In the genomic region with DNA sequence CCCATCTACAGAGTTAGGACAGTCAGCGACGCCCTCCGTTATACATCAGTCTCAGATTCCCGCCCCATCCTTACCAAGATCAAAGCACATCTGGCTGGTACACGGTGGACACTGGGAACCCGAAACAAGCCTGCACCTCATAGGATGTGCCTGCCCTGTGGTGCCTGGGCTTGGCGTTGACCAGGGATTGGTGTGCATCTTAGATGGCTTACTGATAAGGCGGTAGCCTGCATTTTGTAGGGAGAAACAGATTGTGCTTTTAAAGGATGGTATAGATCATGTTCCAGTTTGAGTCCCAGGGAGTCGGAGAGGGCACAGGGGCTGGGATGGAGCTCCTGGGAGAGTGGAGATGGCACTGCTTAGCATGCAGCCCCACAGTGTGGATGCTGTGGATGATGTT, we compare ENCODE assay signal across 8 cellular contexts.
"Had no signal": no experiment of that assay in that cellular context is flagged by ENCODE, and none has a peak within 500 bp of the region (broad histone marks: within the 10 kb centered on the region; RNA-seq: fewer than 3 reads in every experiment).

No MANE protein-coding gene starts in this region.

- ATAC-seq: GM23338, K562 had no signal

- H3K4me3 ChIP-seq: GM23338, K562 had no signal

- H3K27ac ChIP-seq: HL-60 had no signal

- H3K9me3 Mint-ChIP-seq: GM23338, H9 had no signal

- H3K4me3 Mint-ChIP-seq: GM23338, H9 had no signal

- H3K27ac Mint-ChIP-seq: GM23338, H9 had no signal

- H3K4me1 Mint-ChIP-seq: GM23338, H9 had no signal

- DNase-seq: H9, HCEC 1CT, IMR-90 had no signal

- FAIRE-seq: H1, H54, K562 had no signal
